ENCODE assay signal across 9 cellular contexts in the genomic region with DNA sequence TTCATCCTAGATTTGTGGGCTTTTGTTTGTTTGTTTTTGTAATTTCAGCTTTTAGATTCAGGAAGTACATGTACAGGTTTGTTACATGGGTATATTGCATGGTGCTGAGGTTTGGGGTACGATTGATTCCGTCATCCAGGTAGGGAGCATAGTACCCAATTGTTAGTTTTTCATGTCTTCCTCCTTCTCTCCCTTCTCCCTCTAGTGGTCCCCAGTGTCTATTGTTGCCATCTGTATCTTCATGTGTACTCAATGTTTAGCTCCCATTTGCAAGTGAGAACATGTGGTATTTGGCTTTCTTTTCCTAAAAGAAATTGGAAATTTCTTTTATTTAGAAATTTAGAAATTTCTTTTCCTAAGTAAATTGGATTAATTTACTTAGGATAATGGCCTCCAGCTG. TPM values are rescaled to one million over a fixed set of nuclear protein-coding genes. Genes with fewer than 3 reads are reported as not detected.
A peak's percentile ranks its signal among the peaks of the same experiment; 100 is the strongest.
DNase-seq lines count a peak whose midpoint lies in the region; ATAC-seq and TF ChIP-seq lines count a peak whose summit lies in the region.
"Had no signal": no experiment of that assay in that cellular context is flagged by ENCODE, and none has a peak within 500 bp of the region (broad histone marks: within the 10 kb centered on the region; RNA-seq: fewer than 3 reads in every experiment).

No MANE protein-coding gene starts in this region.

- DNase-seq in DMS 273 (lab: John Stamatoyannopoulos, UW; ENCODE audit: unreplicated experiment) (peak; percentile 44), DMS 273 treated with DMSO at 0.1 percent for 48 hours (lab: John Stamatoyannopoulos, UW) (no peak), LNCaP clone FGC (ENCODE audit: low read depth) (no peak), cerebellar cortex (ENCODE audit: low spot score) (peak; percentile 43), osteoblast (ENCODE audit: insufficient read length, low spot score, missing footprints) (no peak), NK-92 (lab: John Stamatoyannopoulos, UW; ENCODE audit: unreplicated experiment) (no peak)
- DNase-seq: 8988T had no signal

- no peaks in the 10 kb centered on the region for H3K27me3 ChIP-seq in osteoblast (ENCODE audit: insufficient read depth, low read length)

- H3K4me3 ChIP-seq in LNCaP clone FGC (ENCODE audit: low read depth, low read length) (no peak overlapping the region), osteoblast (ENCODE audit: insufficient read depth, low read length) (no peak overlapping the region)

- TF ChIP-seq CTCF in LNCaP clone FGC (IDR thresholded peaks at IDR 0.05; ENCODE audit: control insufficient read depth, extremely low read depth, insufficient read depth) (peak; percentile 20; the same call in 1 of the 2 replicates), osteoblast (IDR thresholded peaks at IDR 0.05; ENCODE audit: extremely low read depth, low read depth, low read length) (peak; percentile 53)

- H3K79me2 ChIP-seq in osteoblast (ENCODE audit: insufficient read depth, low read length) = peaks cover 40% of the 10 kb centered on the region

- no peak overlapping the region for H3K27ac ChIP-seq in osteoblast (ENCODE audit: low read depth, low read length)

- no peak for ATAC-seq in GM18498 (IDR thresholded peaks at IDR 0.05; ENCODE audit: unreplicated experiment)
- no peak for ATAC-seq in HG02885 (IDR thresholded peaks at IDR 0.05; ENCODE audit: poor library complexity, unreplicated experiment)

- peaks cover 7% of the 10 kb centered on the region for H3K36me3 ChIP-seq in osteoblast (ENCODE audit: insufficient read depth, low read length)

- no peak overlapping the region for H2AFZ ChIP-seq in osteoblast (ENCODE audit: low read length)

- no peaks in the 10 kb centered on the region for H3K9me3 ChIP-seq in osteoblast (ENCODE audit: low read depth, low read length)

- no peak overlapping the region for H3K4me2 ChIP-seq in osteoblast (ENCODE audit: insufficient read depth, low read length)

- peaks cover 5% of the 10 kb centered on the region for H3K4me1 ChIP-seq in osteoblast (ENCODE audit: insufficient read depth, low read length)

- peaks cover 17% of the 10 kb centered on the region for H4K20me1 ChIP-seq in osteoblast (ENCODE audit: insufficient read depth, low read length)

RNA-seq across cellular contexts. Expression of a gene that starts 37.1 kb away (rescaled TPM):
- 31.5 and 32.7 TPM in 2 replicates for total RNA-seq in osteoblast

RNA-seq across cellular contexts. Expression of a gene that starts 40.5 kb away (rescaled TPM):
- total RNA-seq in osteoblast = 14.7 and 15.6 TPM in 2 replicates

Comparison
In these comparisons a context has a peak if more than half of its experiments do, and no peak if none do; other contexts are left out.
1. DNase-seq: peak in DMS 273 (single experiment) and cerebellar cortex (single experiment); none in DMS 273 treated with DMSO at 0.1 percent for 48 hours (single experiment), LNCaP clone FGC (single experiment), osteoblast (single experiment) and NK-92 (single experiment).